In the genomic region with DNA sequence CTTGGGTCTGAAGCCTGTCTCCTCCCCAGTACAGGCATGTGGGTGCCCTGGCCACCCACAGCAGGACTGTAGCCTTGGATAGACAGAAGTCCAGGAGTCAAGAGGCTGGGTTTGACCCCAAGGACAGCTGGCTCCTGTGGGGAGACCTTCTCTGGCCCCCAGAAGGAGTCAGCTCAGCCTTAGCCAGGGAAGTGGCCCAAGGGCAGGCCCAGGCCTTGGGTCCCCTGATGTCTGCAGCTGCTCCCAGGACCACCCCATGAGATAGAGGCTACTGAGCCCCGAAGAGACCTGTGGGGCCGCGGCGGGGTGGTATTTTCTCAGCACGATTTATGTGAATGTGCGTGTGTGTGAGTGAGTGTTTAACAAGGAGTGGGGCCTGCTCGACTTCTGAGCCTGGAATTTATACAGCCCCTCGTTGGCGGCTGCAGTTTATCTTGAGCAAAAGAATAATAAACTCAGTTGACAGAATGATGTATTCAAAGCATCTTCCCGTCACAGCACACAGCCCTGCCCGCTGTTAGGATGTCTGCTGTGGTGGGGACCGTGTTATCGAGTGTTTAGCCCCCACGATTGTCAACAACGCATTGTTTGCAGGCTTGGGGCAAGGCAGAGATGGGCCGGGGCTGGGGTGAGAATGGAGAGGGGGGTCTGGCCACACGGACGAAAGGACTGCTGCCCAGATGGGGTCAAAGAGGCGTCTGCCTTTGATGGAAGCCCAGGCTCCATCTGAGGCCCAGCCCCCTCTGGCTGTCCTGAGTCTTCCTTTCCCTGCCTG, we compare ENCODE assay signal across 2 cellular contexts.
TF ChIP-seq lines count a peak whose summit lies in the region.

No MANE protein-coding gene starts in this region.

TF ChIP-seq in SK-N-SH, 30 proteins besides CTCF, POLR2A, EP300 and RAD21 (continued from another document):
- TF ChIP-seq, protein P1, sequence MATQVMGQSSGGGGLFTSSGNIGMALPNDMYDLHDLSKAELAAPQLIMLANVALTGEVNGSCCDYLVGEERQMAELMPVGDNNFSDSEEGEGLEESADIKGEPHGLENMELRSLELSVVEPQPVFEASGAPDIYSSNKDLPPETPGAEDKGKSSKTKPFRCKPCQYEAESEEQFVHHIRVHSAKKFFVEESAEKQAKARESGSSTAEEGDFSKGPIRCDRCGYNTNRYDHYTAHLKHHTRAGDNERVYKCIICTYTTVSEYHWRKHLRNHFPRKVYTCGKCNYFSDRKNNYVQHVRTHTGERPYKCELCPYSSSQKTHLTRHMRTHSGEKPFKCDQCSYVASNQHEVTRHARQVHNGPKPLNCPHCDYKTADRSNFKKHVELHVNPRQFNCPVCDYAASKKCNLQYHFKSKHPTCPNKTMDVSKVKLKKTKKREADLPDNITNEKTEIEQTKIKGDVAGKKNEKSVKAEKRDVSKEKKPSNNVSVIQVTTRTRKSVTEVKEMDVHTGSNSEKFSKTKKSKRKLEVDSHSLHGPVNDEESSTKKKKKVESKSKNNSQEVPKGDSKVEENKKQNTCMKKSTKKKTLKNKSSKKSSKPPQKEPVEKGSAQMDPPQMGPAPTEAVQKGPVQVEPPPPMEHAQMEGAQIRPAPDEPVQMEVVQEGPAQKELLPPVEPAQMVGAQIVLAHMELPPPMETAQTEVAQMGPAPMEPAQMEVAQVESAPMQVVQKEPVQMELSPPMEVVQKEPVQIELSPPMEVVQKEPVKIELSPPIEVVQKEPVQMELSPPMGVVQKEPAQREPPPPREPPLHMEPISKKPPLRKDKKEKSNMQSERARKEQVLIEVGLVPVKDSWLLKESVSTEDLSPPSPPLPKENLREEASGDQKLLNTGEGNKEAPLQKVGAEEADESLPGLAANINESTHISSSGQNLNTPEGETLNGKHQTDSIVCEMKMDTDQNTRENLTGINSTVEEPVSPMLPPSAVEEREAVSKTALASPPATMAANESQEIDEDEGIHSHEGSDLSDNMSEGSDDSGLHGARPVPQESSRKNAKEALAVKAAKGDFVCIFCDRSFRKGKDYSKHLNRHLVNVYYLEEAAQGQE (IDR thresholded peaks at IDR 0.05; ENCODE audit: low read depth, low read length): no peak
- TF ChIP-seq MXI1 (IDR thresholded peaks at IDR 0.05; ENCODE audit: low read depth, low read length) (no peak), ELF1 (IDR thresholded peaks at IDR 0.05) (no peak)

TF ChIP-seq in K562, 482 proteins besides CTCF, POLR2A, EP300 and RAD21 (continued from another document and continues in another):
- TF ChIP-seq, protein P2, sequence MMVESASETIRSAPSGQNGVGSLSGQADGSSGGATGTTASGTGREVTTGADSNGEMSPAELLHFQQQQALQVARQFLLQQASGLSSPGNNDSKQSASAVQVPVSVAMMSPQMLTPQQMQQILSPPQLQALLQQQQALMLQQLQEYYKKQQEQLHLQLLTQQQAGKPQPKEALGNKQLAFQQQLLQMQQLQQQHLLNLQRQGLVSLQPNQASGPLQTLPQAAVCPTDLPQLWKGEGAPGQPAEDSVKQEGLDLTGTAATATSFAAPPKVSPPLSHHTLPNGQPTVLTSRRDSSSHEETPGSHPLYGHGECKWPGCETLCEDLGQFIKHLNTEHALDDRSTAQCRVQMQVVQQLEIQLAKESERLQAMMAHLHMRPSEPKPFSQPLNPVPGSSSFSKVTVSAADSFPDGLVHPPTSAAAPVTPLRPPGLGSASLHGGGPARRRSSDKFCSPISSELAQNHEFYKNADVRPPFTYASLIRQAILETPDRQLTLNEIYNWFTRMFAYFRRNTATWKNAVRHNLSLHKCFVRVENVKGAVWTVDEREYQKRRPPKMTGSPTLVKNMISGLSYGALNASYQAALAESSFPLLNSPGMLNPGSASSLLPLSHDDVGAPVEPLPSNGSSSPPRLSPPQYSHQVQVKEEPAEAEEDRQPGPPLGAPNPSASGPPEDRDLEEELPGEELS (CRISPR knock-in tag; IDR thresholded peaks at IDR 0.05; ENCODE audit: borderline replicate concordance): no peak
- TF ChIP-seq CBX3 (IDR thresholded peaks at IDR 0.05; ENCODE audit: borderline replicate concordance in 1 of 2, low read length in 2 of 2): no peak
- no peak for TF ChIP-seq ETV5 (CRISPR knock-in tag; IDR thresholded peaks at IDR 0.05; ENCODE audit: low read depth)
- TF ChIP-seq SIN3B (IDR thresholded peaks at IDR 0.05; ENCODE audit: low read depth): no peak
- TF ChIP-seq CXXC5 (CRISPR knock-in tag; IDR thresholded peaks at IDR 0.05): no peak
- no peak for TF ChIP-seq CHD4 (IDR thresholded peaks at IDR 0.05; ENCODE audit: insufficient read depth, insufficient replicate concordance, low read depth, low read length, poor library complexity, severe bottlenecking)
- no peak for TF ChIP-seq TGIF2 (CRISPR knock-in tag; IDR thresholded peaks at IDR 0.05)
- TF ChIP-seq, protein P3, sequence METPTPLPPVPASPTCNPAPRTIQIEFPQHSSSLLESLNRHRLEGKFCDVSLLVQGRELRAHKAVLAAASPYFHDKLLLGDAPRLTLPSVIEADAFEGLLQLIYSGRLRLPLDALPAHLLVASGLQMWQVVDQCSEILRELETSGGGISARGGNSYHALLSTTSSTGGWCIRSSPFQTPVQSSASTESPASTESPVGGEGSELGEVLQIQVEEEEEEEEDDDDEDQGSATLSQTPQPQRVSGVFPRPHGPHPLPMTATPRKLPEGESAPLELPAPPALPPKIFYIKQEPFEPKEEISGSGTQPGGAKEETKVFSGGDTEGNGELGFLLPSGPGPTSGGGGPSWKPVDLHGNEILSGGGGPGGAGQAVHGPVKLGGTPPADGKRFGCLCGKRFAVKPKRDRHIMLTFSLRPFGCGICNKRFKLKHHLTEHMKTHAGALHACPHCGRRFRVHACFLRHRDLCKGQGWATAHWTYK (CRISPR knock-in tag; IDR thresholded peaks at IDR 0.05): no peak; the same call in 1 of the 2 replicates
- TF ChIP-seq, protein P4, sequence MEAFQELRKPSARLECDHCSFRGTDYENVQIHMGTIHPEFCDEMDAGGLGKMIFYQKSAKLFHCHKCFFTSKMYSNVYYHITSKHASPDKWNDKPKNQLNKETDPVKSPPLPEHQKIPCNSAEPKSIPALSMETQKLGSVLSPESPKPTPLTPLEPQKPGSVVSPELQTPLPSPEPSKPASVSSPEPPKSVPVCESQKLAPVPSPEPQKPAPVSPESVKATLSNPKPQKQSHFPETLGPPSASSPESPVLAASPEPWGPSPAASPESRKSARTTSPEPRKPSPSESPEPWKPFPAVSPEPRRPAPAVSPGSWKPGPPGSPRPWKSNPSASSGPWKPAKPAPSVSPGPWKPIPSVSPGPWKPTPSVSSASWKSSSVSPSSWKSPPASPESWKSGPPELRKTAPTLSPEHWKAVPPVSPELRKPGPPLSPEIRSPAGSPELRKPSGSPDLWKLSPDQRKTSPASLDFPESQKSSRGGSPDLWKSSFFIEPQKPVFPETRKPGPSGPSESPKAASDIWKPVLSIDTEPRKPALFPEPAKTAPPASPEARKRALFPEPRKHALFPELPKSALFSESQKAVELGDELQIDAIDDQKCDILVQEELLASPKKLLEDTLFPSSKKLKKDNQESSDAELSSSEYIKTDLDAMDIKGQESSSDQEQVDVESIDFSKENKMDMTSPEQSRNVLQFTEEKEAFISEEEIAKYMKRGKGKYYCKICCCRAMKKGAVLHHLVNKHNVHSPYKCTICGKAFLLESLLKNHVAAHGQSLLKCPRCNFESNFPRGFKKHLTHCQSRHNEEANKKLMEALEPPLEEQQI (IDR thresholded peaks at IDR 0.05): no peak
- TF ChIP-seq POLR3A (IDR thresholded peaks at IDR 0.05; ENCODE audit: borderline replicate concordance, extremely low read depth, insufficient read depth, insufficient read length): no peak
- TF ChIP-seq FOXK2 (conservative IDR thresholded peaks at IDR 0.05 in 1 of 2, IDR thresholded peaks at IDR 0.05 in 1 of 2; ENCODE audit: low read depth in 2 of 2): no peak
- no peak for TF ChIP-seq BMI1 (IDR thresholded peaks at IDR 0.05; ENCODE audit: low read length)
- no peak for TF ChIP-seq ZNF717 (CRISPR knock-in tag; IDR thresholded peaks at IDR 0.05)
- no peak for TF ChIP-seq POLR2AphosphoS5 (IDR thresholded peaks at IDR 0.05; ENCODE audit: control insufficient read depth, insufficient read depth, low read depth, low read length)
- TF ChIP-seq, protein P5, sequence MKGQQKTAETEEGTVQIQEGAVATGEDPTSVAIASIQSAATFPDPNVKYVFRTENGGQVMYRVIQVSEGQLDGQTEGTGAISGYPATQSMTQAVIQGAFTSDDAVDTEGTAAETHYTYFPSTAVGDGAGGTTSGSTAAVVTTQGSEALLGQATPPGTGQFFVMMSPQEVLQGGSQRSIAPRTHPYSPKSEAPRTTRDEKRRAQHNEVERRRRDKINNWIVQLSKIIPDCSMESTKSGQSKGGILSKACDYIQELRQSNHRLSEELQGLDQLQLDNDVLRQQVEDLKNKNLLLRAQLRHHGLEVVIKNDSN (CRISPR knock-in tag; IDR thresholded peaks at IDR 0.05): no peak
- TF ChIP-seq ZNF699 (CRISPR knock-in tag; IDR thresholded peaks at IDR 0.05; ENCODE audit: insufficient replicate concordance): no peak
- TF ChIP-seq SMAD1 (IDR thresholded peaks at IDR 0.05; ENCODE audit: low read depth, low read length, partially characterized antibody): no peak
- TF ChIP-seq TEAD1 (CRISPR knock-in tag; IDR thresholded peaks at IDR 0.05): no peak
- no peak for TF ChIP-seq ETV1 (tag; conservative IDR thresholded peaks at IDR 0.05; ENCODE audit: low read depth)
- no peak for TF ChIP-seq NONO (IDR thresholded peaks at IDR 0.05; ENCODE audit: low read depth in 2 of 2, low read length in 1 of 2)
- TF ChIP-seq NBN (IDR thresholded peaks at IDR 0.05; ENCODE audit: low read depth): no peak
- TF ChIP-seq PCBP1 (IDR thresholded peaks at IDR 0.05; ENCODE audit: low read depth, low read length, poor library complexity, severe bottlenecking): no peak
- TF ChIP-seq, protein P6, sequence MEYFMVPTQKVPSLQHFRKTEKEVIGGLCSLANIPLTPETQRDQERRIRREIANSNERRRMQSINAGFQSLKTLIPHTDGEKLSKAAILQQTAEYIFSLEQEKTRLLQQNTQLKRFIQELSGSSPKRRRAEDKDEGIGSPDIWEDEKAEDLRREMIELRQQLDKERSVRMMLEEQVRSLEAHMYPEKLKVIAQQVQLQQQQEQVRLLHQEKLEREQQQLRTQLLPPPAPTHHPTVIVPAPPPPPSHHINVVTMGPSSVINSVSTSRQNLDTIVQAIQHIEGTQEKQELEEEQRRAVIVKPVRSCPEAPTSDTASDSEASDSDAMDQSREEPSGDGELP (CRISPR knock-in tag; IDR thresholded peaks at IDR 0.05; ENCODE audit: borderline replicate concordance): peak; percentile 21; the same call in 1 of the 2 replicates
- no peak for TF ChIP-seq ZNF24 (IDR thresholded peaks at IDR 0.05)
- TF ChIP-seq ZNF444 (CRISPR knock-in tag; IDR thresholded peaks at IDR 0.05): no peak
- TF ChIP-seq, protein P7, sequence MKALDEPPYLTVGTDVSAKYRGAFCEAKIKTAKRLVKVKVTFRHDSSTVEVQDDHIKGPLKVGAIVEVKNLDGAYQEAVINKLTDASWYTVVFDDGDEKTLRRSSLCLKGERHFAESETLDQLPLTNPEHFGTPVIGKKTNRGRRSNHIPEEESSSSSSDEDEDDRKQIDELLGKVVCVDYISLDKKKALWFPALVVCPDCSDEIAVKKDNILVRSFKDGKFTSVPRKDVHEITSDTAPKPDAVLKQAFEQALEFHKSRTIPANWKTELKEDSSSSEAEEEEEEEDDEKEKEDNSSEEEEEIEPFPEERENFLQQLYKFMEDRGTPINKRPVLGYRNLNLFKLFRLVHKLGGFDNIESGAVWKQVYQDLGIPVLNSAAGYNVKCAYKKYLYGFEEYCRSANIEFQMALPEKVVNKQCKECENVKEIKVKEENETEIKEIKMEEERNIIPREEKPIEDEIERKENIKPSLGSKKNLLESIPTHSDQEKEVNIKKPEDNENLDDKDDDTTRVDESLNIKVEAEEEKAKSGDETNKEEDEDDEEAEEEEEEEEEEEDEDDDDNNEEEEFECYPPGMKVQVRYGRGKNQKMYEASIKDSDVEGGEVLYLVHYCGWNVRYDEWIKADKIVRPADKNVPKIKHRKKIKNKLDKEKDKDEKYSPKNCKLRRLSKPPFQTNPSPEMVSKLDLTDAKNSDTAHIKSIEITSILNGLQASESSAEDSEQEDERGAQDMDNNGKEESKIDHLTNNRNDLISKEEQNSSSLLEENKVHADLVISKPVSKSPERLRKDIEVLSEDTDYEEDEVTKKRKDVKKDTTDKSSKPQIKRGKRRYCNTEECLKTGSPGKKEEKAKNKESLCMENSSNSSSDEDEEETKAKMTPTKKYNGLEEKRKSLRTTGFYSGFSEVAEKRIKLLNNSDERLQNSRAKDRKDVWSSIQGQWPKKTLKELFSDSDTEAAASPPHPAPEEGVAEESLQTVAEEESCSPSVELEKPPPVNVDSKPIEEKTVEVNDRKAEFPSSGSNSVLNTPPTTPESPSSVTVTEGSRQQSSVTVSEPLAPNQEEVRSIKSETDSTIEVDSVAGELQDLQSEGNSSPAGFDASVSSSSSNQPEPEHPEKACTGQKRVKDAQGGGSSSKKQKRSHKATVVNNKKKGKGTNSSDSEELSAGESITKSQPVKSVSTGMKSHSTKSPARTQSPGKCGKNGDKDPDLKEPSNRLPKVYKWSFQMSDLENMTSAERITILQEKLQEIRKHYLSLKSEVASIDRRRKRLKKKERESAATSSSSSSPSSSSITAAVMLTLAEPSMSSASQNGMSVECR (CRISPR knock-in tag; IDR thresholded peaks at IDR 0.05): no peak
- no peak for TF ChIP-seq HDAC6 (IDR thresholded peaks at IDR 0.05; ENCODE audit: low read depth, low read length)
- TF ChIP-seq ZNF175 (CRISPR knock-in tag; IDR thresholded peaks at IDR 0.05; ENCODE audit: low read depth): peak; percentile 57; the same call in 1 of the 2 replicates
- TF ChIP-seq RBM25 (IDR thresholded peaks at IDR 0.05; ENCODE audit: low read depth, low read length, severe bottlenecking): no peak
- TF ChIP-seq TAF9B (IDR thresholded peaks at IDR 0.05; ENCODE audit: partially characterized antibody): no peak
- TF ChIP-seq SNIP1 (IDR thresholded peaks at IDR 0.05; ENCODE audit: low read depth): no peak
- no peak for TF ChIP-seq GABPB2 (CRISPR knock-in tag; conservative IDR thresholded peaks at IDR 0.05)
- TF ChIP-seq, protein P8, sequence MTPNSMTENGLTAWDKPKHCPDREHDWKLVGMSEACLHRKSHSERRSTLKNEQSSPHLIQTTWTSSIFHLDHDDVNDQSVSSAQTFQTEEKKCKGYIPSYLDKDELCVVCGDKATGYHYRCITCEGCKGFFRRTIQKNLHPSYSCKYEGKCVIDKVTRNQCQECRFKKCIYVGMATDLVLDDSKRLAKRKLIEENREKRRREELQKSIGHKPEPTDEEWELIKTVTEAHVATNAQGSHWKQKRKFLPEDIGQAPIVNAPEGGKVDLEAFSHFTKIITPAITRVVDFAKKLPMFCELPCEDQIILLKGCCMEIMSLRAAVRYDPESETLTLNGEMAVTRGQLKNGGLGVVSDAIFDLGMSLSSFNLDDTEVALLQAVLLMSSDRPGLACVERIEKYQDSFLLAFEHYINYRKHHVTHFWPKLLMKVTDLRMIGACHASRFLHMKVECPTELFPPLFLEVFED (CRISPR knock-in tag; conservative IDR thresholded peaks at IDR 0.05): no peak
- no peak for TF ChIP-seq XRCC4 (IDR thresholded peaks at IDR 0.05; ENCODE audit: extremely low read depth, insufficient read depth, insufficient read length)
